In genomic region chr16:10325783-10326543, GRCh38 we compare ENCODE assay signal across 1 cellular context.
TF ChIP-seq lines count a peak whose summit lies in the region.

No MANE protein-coding gene starts in this region.

TF ChIP-seq in H1, 55 proteins besides CTCF, POLR2A, EP300 and RAD21:
- TF ChIP-seq GTF2F1 (IDR thresholded peaks at IDR 0.05; ENCODE audit: borderline replicate concordance, low read depth, low read length) (no peak), GABPA (IDR thresholded peaks at IDR 0.05; ENCODE audit: borderline replicate concordance, insufficient read depth, low read length) (no peak), BCL11A (IDR thresholded peaks at IDR 0.05; ENCODE audit: low read depth in 2 of 2, low read length in 2 of 2) (no peak), TBP (IDR thresholded peaks at IDR 0.05; ENCODE audit: low read depth, low read length) (no peak), JUND (IDR thresholded peaks at IDR 0.05; ENCODE audit: low read length) (no peak), JUN (IDR thresholded peaks at IDR 0.05; ENCODE audit: low read depth, low read length) (no peak), FOSL1 (IDR thresholded peaks at IDR 0.05; ENCODE audit: insufficient read depth, low read depth, low read length) (no peak), SIN3A (conservative IDR thresholded peaks at IDR 0.05 in 1 of 2, IDR thresholded peaks at IDR 0.05 in 1 of 2; ENCODE audit: low read depth in 1 of 2, low read length in 2 of 2) (no peak), KDM5A (IDR thresholded peaks at IDR 0.05; ENCODE audit: low read length) (no peak), YY1 (IDR thresholded peaks at IDR 0.05; ENCODE audit: low read depth, low read length) (no peak), TEAD4 (IDR thresholded peaks at IDR 0.05; ENCODE audit: low read depth, low read length) (no peak), EZH2 (IDR thresholded peaks at IDR 0.05; ENCODE audit: low read depth, low read length, severe bottlenecking) (no peak), E2F6 (IDR thresholded peaks at IDR 0.05) (no peak), SIRT6 (IDR thresholded peaks at IDR 0.05; ENCODE audit: low read length) (no peak), CTBP2 (IDR thresholded peaks at IDR 0.05; ENCODE audit: borderline replicate concordance, insufficient read depth, insufficient read length, low read length) (no peak), EGR1 (IDR thresholded peaks at IDR 0.05; ENCODE audit: borderline replicate concordance, low read depth, low read length) (no peak)
